Comparison of ENCODE assay signal across 16 cellular contexts in genomic region chr9:124625084-124625483, GRCh38.
DNase-seq lines count a peak whose midpoint lies in the region; ATAC-seq, FAIRE-seq and TF ChIP-seq lines count a peak whose summit lies in the region.
"Had no signal": no experiment of that assay in that cellular context is flagged by ENCODE, and none has a peak within 500 bp of the region (broad histone marks: within the 10 kb centered on the region; RNA-seq: fewer than 3 reads in every experiment).

No MANE protein-coding gene starts in this region.

- no peaks in the 10 kb centered on the region for H3K9me3 ChIP-seq in IMR-90 (ENCODE audit: control insufficient read depth, insufficient read depth, low read length)
- no peaks in the 10 kb centered on the region; the same call in 2 of the 3 replicates for H3K9me3 ChIP-seq in GM12878 (replicated peaks; ENCODE audit: control insufficient read depth, insufficient read depth, low read length)
- H3K9me3 ChIP-seq in naive thymus-derived CD4-positive, alpha-beta T cell (ENCODE audit: control insufficient read depth in 2 of 3, low read length in 3 of 3) = no peaks in the 10 kb centered on the region
- H3K9me3 ChIP-seq in Caco-2 = no peaks in the 10 kb centered on the region
- H3K9me3 ChIP-seq: BLaER1 treated with 17β-estradiol and CSF1 and Interleukin-3, amounts not matched to agents 10 nM and 100 nM had no signal

- no peak overlapping the region for H3K4me3 ChIP-seq in GM12865 (ENCODE audit: low read depth, low read length)
- H3K4me3 ChIP-seq in IMR-90 (ENCODE audit: insufficient read depth, low read depth, low read length) = no peak overlapping the region
- H3K4me3 ChIP-seq in GM12878 = no peak overlapping the region
- no peak overlapping the region for H3K4me3 ChIP-seq in naive thymus-derived CD4-positive, alpha-beta T cell (ENCODE audit: low read length)
- H3K4me3 ChIP-seq in Caco-2 (ENCODE audit: low read depth, low read length) = no peak overlapping the region
- H3K4me3 ChIP-seq: BLaER1 treated with 17β-estradiol and CSF1 and Interleukin-3, amounts not matched to agents 10 nM and 100 nM had no signal

- H3K4me2 ChIP-seq in IMR-90 (ENCODE audit: low read depth, low read length) (no peak overlapping the region), GM12878 (ENCODE audit: control insufficient read depth, insufficient read depth) (no peak overlapping the region)
- H3K4me2 ChIP-seq: BLaER1 treated with 17β-estradiol and CSF1 and Interleukin-3, amounts not matched to agents 10 nM and 100 nM had no signal

- H3K27ac Mint-ChIP-seq in naive thymus-derived CD4-positive, alpha-beta T cell = no peak overlapping the region
- H3K27ac Mint-ChIP-seq in Caco-2 (ENCODE audit: unreplicated experiment) = no peak overlapping the region
- H3K27ac Mint-ChIP-seq: CD4-positive, CD25-positive, alpha-beta regulatory T cell had no signal

- H4K20me1 ChIP-seq in IMR-90 (ENCODE audit: insufficient read depth, low read length) (no peaks in the 10 kb centered on the region), GM12878 (ENCODE audit: control insufficient read depth, insufficient read depth) (no peaks in the 10 kb centered on the region)
- H4K20me1 ChIP-seq: BLaER1 treated with 17β-estradiol and CSF1 and Interleukin-3, amounts not matched to agents 10 nM and 100 nM had no signal

- intact Hi-C loops in IMR-90 (cut with micrococcal nuclease) = no loop called here
- intact Hi-C loops in GM12878 (cut with micrococcal nuclease; ENCODE audit: unreplicated experiment) = no loop called here
- intact Hi-C loops in naive thymus-derived CD4-positive, alpha-beta T cell (cut with micrococcal nuclease) = no loop called here
- intact Hi-C loops in cardiac septum (cut with DNase I) = no loop called here
- intact Hi-C loops in Caco-2 (cut with micrococcal nuclease; ENCODE audit: unreplicated experiment) = no loop called here

- peaks cover 0 to 26% (median 0%) of the 10 kb centered on the region in 5 donors for H3K27me3 Mint-ChIP-seq in naive thymus-derived CD4-positive, alpha-beta T cell
- no peaks in the 10 kb centered on the region for H3K27me3 Mint-ChIP-seq in Caco-2 (ENCODE audit: insufficient read depth, unreplicated experiment)

- no peak overlapping the region for H4K91ac ChIP-seq in IMR-90 (ENCODE audit: insufficient read depth, low read depth, low read length)

- H2AK5ac ChIP-seq in IMR-90 (ENCODE audit: low read depth, low read length) = peak overlapping the region; percentile 12; the same call in 1 of the 2 replicates

- H3K14ac ChIP-seq in IMR-90 (replicated peaks; ENCODE audit: low read depth, low read length) = no peak overlapping the region

- BruUV-seq in IMR-90 (replicated peaks; lab: Mats Ljungman, UMichigan) (no TSS peak), GM12878 (replicated peaks; lab: Mats Ljungman, UMichigan) (no TSS peak), Caco-2 (replicated peaks; lab: Mats Ljungman, UMichigan) (no TSS peak)

- DNase-seq in GM12865 (ENCODE audit: low read depth) = peak; percentile 32
- no peak for DNase-seq in IMR-90
- DNase-seq in GM12878 (ENCODE audit: low read depth, low spot score) = no peak
- DNase-seq in naive thymus-derived CD4-positive, alpha-beta T cell = no peak
- DNase-seq in cerebellar nuclear complex (lab: John Stamatoyannopoulos, UW) = no peak
- no peak for DNase-seq in NCI-H1930 (lab: John Stamatoyannopoulos, UW)
- DNase-seq in cardiac septum (ENCODE audit: low spot score) = no peak
- no peak for DNase-seq in Caco-2
- DNase-seq: ACHN; CD4-positive, CD25-positive, alpha-beta regulatory T cell; DMS79 had no signal

- no peak for TF ChIP-seq RAD21 in IMR-90 (IDR thresholded peaks at IDR 0.05; ENCODE audit: low read length)
- no peak for TF ChIP-seq RAD21 in GM12878 (IDR thresholded peaks at IDR 0.05; ENCODE audit: insufficient read depth, low read depth, low read length)

- no peak for ATAC-seq in IMR-90 (ENCODE audit: low read depth)
- 0 out of 3 replicates have a peak, but pooled peaks have one; percentile 7 for ATAC-seq in GM12878
- ATAC-seq in naive thymus-derived CD4-positive, alpha-beta T cell = peak; percentile 57
- ATAC-seq: HCT116 had no signal

- H3K79me1 ChIP-seq in IMR-90 (ENCODE audit: low read depth in 1 of 2, low read length in 2 of 2) = no peaks in the 10 kb centered on the region

- no peak overlapping the region for H3K56ac ChIP-seq in IMR-90 (ENCODE audit: extremely low read depth, insufficient read depth, low read length)

- H3K9ac ChIP-seq in IMR-90 (ENCODE audit: low read depth, low read length) (no peak overlapping the region), GM12878 (ENCODE audit: control insufficient read depth, insufficient read depth, low read length) (no peak overlapping the region)
- H3K9ac ChIP-seq: BLaER1 treated with 17β-estradiol and CSF1 and Interleukin-3, amounts not matched to agents 10 nM and 100 nM had no signal

- no peak overlapping the region for H2AFZ ChIP-seq in IMR-90 (replicated peaks; ENCODE audit: low read length, poor library complexity)
- H2AFZ ChIP-seq in GM12878 (ENCODE audit: control insufficient read depth, low read depth, low read length) = no peak overlapping the region

- no peak overlapping the region for H4K8ac ChIP-seq in IMR-90 (ENCODE audit: low read depth in 2 of 2, low read length in 2 of 2)

- H2BK20ac ChIP-seq in IMR-90 (ENCODE audit: low read depth, low read length) = no peak overlapping the region

- no peaks in the 10 kb centered on the region; the same call in 1 of the 2 replicates for H3K9me1 ChIP-seq in IMR-90 (ENCODE audit: insufficient read depth, low read length)

- no peak for TF ChIP-seq EP300 in GM12878 (IDR thresholded peaks at IDR 0.05; ENCODE audit: borderline replicate concordance in 1 of 2, control insufficient read depth in 1 of 2, low read depth in 2 of 2, low read length in 2 of 2)

- H3K4ac ChIP-seq in IMR-90 (ENCODE audit: low read depth, low read length) = no peak overlapping the region

- 0 out of 2 replicates have a peak overlapping the region, but pooled peaks have one; percentile 16 for H2BK120ac ChIP-seq in IMR-90 (ENCODE audit: low read depth, low read length)

- FAIRE-seq in GM12878 (lab: Jason Lieb, UNC) = no peak
- FAIRE-seq: GM12892, GM19239 had no signal

- no CpG with 5 or more reads among the region's 6 CpGs for WGBS in IMR-90 (ENCODE audit: extremely low coverage in 2 of 2, insufficient read length in 1 of 2), 2 experiments
- WGBS in GM12878 (ENCODE audit: insufficient coverage, insufficient replicate concordance, low lambda C conversion rate, missing lambda C conversion rate) = 77% methylated on average over 6 of the region's 6 CpGs

- no peak overlapping the region for H3K27ac ChIP-seq in IMR-90 (ENCODE audit: insufficient read depth, low read length)
- no peak overlapping the region for H3K27ac ChIP-seq in GM12878 (ENCODE audit: control insufficient read depth, insufficient read depth)
- H3K27ac ChIP-seq in naive thymus-derived CD4-positive, alpha-beta T cell (ENCODE audit: low read depth, low read length) = no peak overlapping the region
- H3K27ac ChIP-seq: BLaER1 treated with 17β-estradiol and CSF1 and Interleukin-3, amounts not matched to agents 10 nM and 100 nM; HL-60 had no signal

- no peak overlapping the region for H2BK15ac ChIP-seq in IMR-90 (ENCODE audit: low read depth, low read length)

- no peak overlapping the region for H4K5ac ChIP-seq in IMR-90 (ENCODE audit: low read depth, low read length)

- peaks cover 5% of the 10 kb centered on the region for H3K4me1 ChIP-seq in IMR-90 (ENCODE audit: control insufficient read depth, insufficient read depth, low read length)
- peaks cover 15% of the 10 kb centered on the region; the same call in 1 of the 2 replicates for H3K4me1 ChIP-seq in GM12878 (ENCODE audit: control insufficient read depth, insufficient read depth, low read length)
- H3K4me1 ChIP-seq in naive thymus-derived CD4-positive, alpha-beta T cell (ENCODE audit: control insufficient read depth in 2 of 2, insufficient read depth in 2 of 2, low read length in 2 of 2) = no peaks in the 10 kb centered on the region
- H3K4me1 ChIP-seq in Caco-2 = no peaks in the 10 kb centered on the region

- no peak overlapping the region for H3K18ac ChIP-seq in IMR-90 (ENCODE audit: low read depth, low read length)

- H3K9me3 Mint-ChIP-seq in naive thymus-derived CD4-positive, alpha-beta T cell = peaks cover 0 to 2% (median 0%) of the 10 kb centered on the region in 11 donors
- no peaks in the 10 kb centered on the region for H3K9me3 Mint-ChIP-seq in Caco-2 (ENCODE audit: unreplicated experiment)
- H3K9me3 Mint-ChIP-seq: CD4-positive, CD25-positive, alpha-beta regulatory T cell had no signal

- no peak overlapping the region for H2BK5ac ChIP-seq in IMR-90 (ENCODE audit: low read depth, low read length, poor library complexity, severe bottlenecking)

- SMC1A ChIA-PET in GM12878 (lab: Charles Lee; ENCODE audit: uncharacterized antibody, unreplicated experiment) = interaction anchor here (0.6 to 7.2 kb wide), 11 partner anchors 8 to 87 kb away, joined by 3 to 160 read pairs (median 5); no protein-coding TSS in a partner anchor

- in situ Hi-C loops in IMR-90 (cut with MboI; ENCODE audit: low sequenced_read_pairs) (no loop called here), GM12878 (cut with MboI) (no loop called here)

- H3K23ac ChIP-seq in IMR-90 (ENCODE audit: low read depth, low read length) = no peak overlapping the region

- peaks cover 0 to 12% (median 0%) of the 10 kb centered on the region in 7 donors for H3K4me1 Mint-ChIP-seq in naive thymus-derived CD4-positive, alpha-beta T cell
- H3K4me1 Mint-ChIP-seq in Caco-2 (ENCODE audit: low read depth, unreplicated experiment) = no peaks in the 10 kb centered on the region
- H3K4me1 Mint-ChIP-seq: CD4-positive, CD25-positive, alpha-beta regulatory T cell had no signal

- CTCF ChIA-PET in IMR-90 (lab: Yijun Ruan, JAX) (interaction anchor here (0.6 to 1.4 kb wide), 3 partner anchors 28 to 1089 kb away, joined by 3 to 6 read pairs (median 4); no protein-coding TSS in a partner anchor), GM12878 (lab: Yijun Ruan, JAX) (interaction anchor here (1.7 to 5.4 kb wide), 6 partner anchors 10 to 86 kb away, joined by 4 to 90 read pairs (median 6); no protein-coding TSS in a partner anchor), Caco-2 (lab: Charles Lee) (no interaction called here)
- CTCF ChIA-PET in naive thymus-derived CD4-positive, alpha-beta T cell (lab: Charles Lee) = interaction anchor here (1.3 kb wide), 1 partner anchor 87 kb away, joined by 6 read pairs; no protein-coding TSS in a partner anchor

- POLR2A ChIA-PET in IMR-90 (lab: Charles Lee; ENCODE audit: unreplicated experiment) (no interaction called here), GM12878 (lab: Charles Lee) (interaction anchor here (0.6 to 7.7 kb wide), 6 partner anchors 12 to 144 kb away, joined by 3 to 146 read pairs (median 3); no protein-coding TSS in a partner anchor), Caco-2 (lab: Charles Lee) (no interaction called here)
- POLR2A ChIA-PET in naive thymus-derived CD4-positive, alpha-beta T cell (lab: Charles Lee) = no interaction called here

- H3K27me3 ChIP-seq in IMR-90 (ENCODE audit: control insufficient read depth, insufficient read depth, low read length) (no peaks in the 10 kb centered on the region), GM12878 (replicated peaks in 1 of 2; ENCODE audit: control insufficient read depth in 2 of 2, insufficient read depth in 2 of 2, low read length in 1 of 2) (no peaks in the 10 kb centered on the region), Caco-2 (replicated peaks; ENCODE audit: control insufficient read depth, insufficient read depth, low read length) (no peaks in the 10 kb centered on the region)
- no peaks in the 10 kb centered on the region for H3K27me3 ChIP-seq in naive thymus-derived CD4-positive, alpha-beta T cell (ENCODE audit: control insufficient read depth in 2 of 2, insufficient read depth in 2 of 2, low read length in 2 of 2)
- H3K27me3 ChIP-seq: BLaER1 treated with 17β-estradiol and CSF1 and Interleukin-3, amounts not matched to agents 10 nM and 100 nM had no signal

- H3K36me3 Mint-ChIP-seq in naive thymus-derived CD4-positive, alpha-beta T cell = no peaks in the 10 kb centered on the region
- H3K36me3 Mint-ChIP-seq in Caco-2 (ENCODE audit: insufficient read depth, unreplicated experiment) = no peaks in the 10 kb centered on the region
- H3K36me3 Mint-ChIP-seq: CD4-positive, CD25-positive, alpha-beta regulatory T cell had no signal

- H3K4me3 Mint-ChIP-seq in naive thymus-derived CD4-positive, alpha-beta T cell = no peak overlapping the region
- H3K4me3 Mint-ChIP-seq in Caco-2 (ENCODE audit: unreplicated experiment) = no peak overlapping the region
- H3K4me3 Mint-ChIP-seq: CD4-positive, CD25-positive, alpha-beta regulatory T cell had no signal

- TF ChIP-seq POLR2A in IMR-90 (IDR thresholded peaks at IDR 0.05; ENCODE audit: low read depth, low read length) = no peak
- TF ChIP-seq POLR2A in GM12878 (IDR thresholded peaks at IDR 0.05; ENCODE audit: low read depth, low read length) = no peak

- no peak overlapping the region for H2AK9ac ChIP-seq in IMR-90 (replicated peaks; ENCODE audit: low read depth, low read length, poor library complexity)

- H3K79me2 ChIP-seq in GM12878 (ENCODE audit: control insufficient read depth, insufficient read depth, low read length) = peaks cover 3% of the 10 kb centered on the region

- H3K36me3 ChIP-seq in IMR-90 (ENCODE audit: control insufficient read depth, insufficient read depth, low read length) (no peaks in the 10 kb centered on the region), GM12878 (ENCODE audit: control insufficient read depth in 2 of 2, insufficient read depth in 2 of 2, low read length in 1 of 2) (no peaks in the 10 kb centered on the region), Caco-2 (ENCODE audit: control insufficient read depth, insufficient read depth, low read length) (no peaks in the 10 kb centered on the region)
- no peaks in the 10 kb centered on the region for H3K36me3 ChIP-seq in naive thymus-derived CD4-positive, alpha-beta T cell (ENCODE audit: control insufficient read depth in 2 of 3, insufficient read depth in 3 of 3, low read length in 3 of 3)
- H3K36me3 ChIP-seq: BLaER1 treated with 17β-estradiol and CSF1 and Interleukin-3, amounts not matched to agents 10 nM and 100 nM had no signal

- dilution Hi-C loops in IMR-90 (cut with HindIII; ENCODE audit: low sequenced_read_pairs, unreplicated experiment) = no loop called here

- TF ChIP-seq CTCF in GM12865 (IDR thresholded peaks at IDR 0.05; ENCODE audit: insufficient read depth, low read depth, low read length, missing control alignments) (no peak), IMR-90 (conservative IDR thresholded peaks at IDR 0.05; ENCODE audit: low read depth, low read length) (no peak), GM12878 (IDR thresholded peaks at IDR 0.05 in 2 of 3, conservative IDR thresholded peaks at IDR 0.05 in 1 of 3; ENCODE audit: control insufficient read depth in 2 of 3, extremely low read depth in 1 of 3, insufficient read depth in 1 of 3, low read depth in 3 of 3, low read length in 3 of 3) (no peak), Caco-2 (IDR thresholded peaks at IDR 0.05; ENCODE audit: insufficient read depth in 1 of 2, low read depth in 1 of 2, low read length in 1 of 2, severe bottlenecking in 1 of 2, unreplicated experiment in 1 of 2) (no peak)

- RAD21 ChIA-PET in GM12878 (lab: Charles Lee; ENCODE audit: unreplicated experiment) = interaction anchor here (0.9 to 5.3 kb wide), 6 partner anchors 35 to 152 kb away, joined by 3 to 172 read pairs (median 4); partner anchors contain the start of gene OLFML2A
